8 cellular contexts compared by ENCODE assay signal in genomic region chr7:1044189-1045037, GRCh38. TPM values are rescaled to one million over a fixed set of nuclear protein-coding genes. Genes with fewer than 3 reads are reported as not detected.
DNase-seq lines count a peak whose midpoint lies in the region; FAIRE-seq and TF ChIP-seq lines count a peak whose summit lies in the region.

GPR146 (plus strand) TSS chr7:1044546; CDS start chr7:1057516, 12,970 bp downstream.

- H4K20me1 ChIP-seq in H1 (replicated peaks in 1 of 2; ENCODE audit: control insufficient read depth in 1 of 2, insufficient read depth in 2 of 2, low read length in 2 of 2) = peaks cover 0 to 11% of the 10 kb centered on the region in 2 experiments

- peak; percentile 26 to 53; a peak in 3 of 4 replicates for TF ChIP-seq RAD21 in H1 (IDR thresholded peaks at IDR 0.05 in 1 of 2, conservative IDR thresholded peaks at IDR 0.05 in 1 of 2; ENCODE audit: low read depth in 2 of 2, low read length in 2 of 2)

- POLR2A ChIA-PET in H1 (lab: Charles Lee; ENCODE audit: partially characterized antibody) = interaction anchor here (0.8 to 3.0 kb wide), 11 partner anchors 9 to 71 kb away, joined by 3 to 14 read pairs (median 4); partner anchors contain the start of gene GPER1

- H2BK15ac ChIP-seq in H1 (ENCODE audit: low read length) = peak within 1 kb of the TSS; percentile 65; the same call in 1 of the 2 replicates

- peak within 1 kb of the TSS; percentile 85 for H2BK12ac ChIP-seq in H1 (ENCODE audit: low read depth, low read length)

- no peak within 1 kb of the TSS for H3K14ac ChIP-seq in H1 (ENCODE audit: insufficient read length)

- CTCF ChIA-PET in H1 (lab: Charles Lee; ENCODE audit: partially characterized antibody) = interaction anchor here (0.6 to 5.1 kb wide), 16 partner anchors 10 to 129 kb away, joined by 3 to 32 read pairs (median 4); no protein-coding TSS in a partner anchor

- H3K9ac ChIP-seq in H1 (replicated peaks in 1 of 4; ENCODE audit: extremely low read depth in 1 of 4, low read depth in 3 of 4, low read length in 3 of 4) = peak within 1 kb of the TSS; percentile 48 to 87 (median 55)

- H3K4me2 ChIP-seq in H1 (ENCODE audit: insufficient read depth in 1 of 2, low read depth in 2 of 2, low read length in 2 of 2) = peak within 1 kb of the TSS; percentile 79 to 88

- DNase-seq in Caki2 (ENCODE audit: low read depth) = peak; percentile 90
- peak; percentile 100 for DNase-seq in GM20000 (ENCODE audit: low spot score)
- peak; percentile 90 for DNase-seq in HT1080 (ENCODE audit: low read depth)
- DNase-seq in NOMO-1 treated with DMSO at 0.1 percent for 48 hours (lab: John Stamatoyannopoulos, UW; ENCODE audit: unreplicated experiment) = peak; percentile 78
- peak; percentile 85 to 95 (median 93) for DNase-seq in activated CD8-positive, alpha-beta memory T cell treated with anti-CD3 and anti-CD28 coated beads for 48 hours (ENCODE audit: low read depth in 2 of 3, low spot score in 2 of 3)
- peak; percentile 74 to 98 for DNase-seq in H1 (ENCODE audit: low read depth in 1 of 2, low spot score in 2 of 2)
- DNase-seq in stimulated activated CD8-positive, alpha-beta memory T cell treated with anti-CD3 and anti-CD28 coated beads, Interleukin-15, amount 100 ng/mL, for 24 hours (ENCODE audit: low read depth) = peak; percentile 93

- H3K79me2 ChIP-seq in H1 (ENCODE audit: control insufficient read depth in 1 of 2, insufficient read depth in 2 of 2, low read length in 2 of 2) = peaks cover 0 to 17% of the 10 kb centered on the region in 2 experiments; a peak in 2 of 4 replicates

- H3K36me3 ChIP-seq in H1 (ENCODE audit: control insufficient read depth in 2 of 4, insufficient read depth in 4 of 4, low read length in 3 of 4) (no peaks in the 10 kb centered on the region), mesodermal cell (ENCODE audit: control insufficient read depth, insufficient read depth, low read length) (no peaks in the 10 kb centered on the region)

- H3K23me2 ChIP-seq in H1 (ENCODE audit: low read depth, low read length) = peaks cover 8% of the 10 kb centered on the region

- H3K18ac ChIP-seq in H1 (ENCODE audit: extremely low read depth, low read length) = peak within 1 kb of the TSS; percentile 93

- H3K27me3 ChIP-seq in H1 (replicated peaks in 1 of 4; ENCODE audit: control insufficient read depth in 3 of 4, extremely low read depth in 1 of 4, insufficient read depth in 3 of 4, low read length in 3 of 4) = no peaks in the 10 kb centered on the region

- H4K5ac ChIP-seq in H1 (ENCODE audit: insufficient read length, low read depth, low read length) = peak within 1 kb of the TSS; percentile 90

- peak within 1 kb of the TSS; percentile 64 to 77 (median 70) for H3K4me3 ChIP-seq in H1 (ENCODE audit: extremely low read depth in 1 of 4, insufficient read depth in 2 of 4, low read depth in 3 of 4, low read length in 4 of 4)
- H3K4me3 ChIP-seq in mesodermal cell (ENCODE audit: extremely low read depth, insufficient read depth, low read length, poor library complexity, severe bottlenecking) = peak within 1 kb of the TSS; percentile 49

- whole genome bisulfite sequencing in H1 (ENCODE audit: extremely low coverage in 1 of 2, insufficient coverage in 1 of 2, insufficient read length in 1 of 2, insufficient replicate concordance in 2 of 2, low coverage in 1 of 2, low lambda C conversion rate in 2 of 2, missing lambda C conversion rate in 1 of 2), 2 experiments = 5% methylated on average over 39 of the region's 74 CpGs; no CpG with 5 or more reads in 1 of the 2 experiments
- 0 to 1% methylated on average over 59 of the region's 74 CpGs for WGBS in mesodermal cell (ENCODE audit: insufficient coverage in 2 of 2), 2 experiments

- H4K91ac ChIP-seq in H1 (replicated peaks; ENCODE audit: insufficient read length, low read length) = peak within 1 kb of the TSS; percentile 100

- peak within 1 kb of the TSS; percentile 73; the same call in 1 of the 2 replicates for H2BK5ac ChIP-seq in H1 (ENCODE audit: low read depth, low read length)

- H3K9me3 ChIP-seq in H1 (ENCODE audit: insufficient read depth in 2 of 2, low read depth in 1 of 2, low read length in 1 of 2) (no peaks in the 10 kb centered on the region), mesodermal cell (ENCODE audit: control insufficient read depth, low read length) (no peaks in the 10 kb centered on the region)

- H3K4me1 ChIP-seq in H1 (replicated peaks in 1 of 4; ENCODE audit: control insufficient read depth in 3 of 4, insufficient read depth in 4 of 4, low read length in 3 of 4) (peaks cover 6 to 17% (median 11%) of the 10 kb centered on the region in 4 experiments), mesodermal cell (ENCODE audit: control insufficient read depth, insufficient read depth, low read length, poor library complexity, severe bottlenecking) (peaks cover 24% of the 10 kb centered on the region)

- TF ChIP-seq POLR2A in H1 (IDR thresholded peaks at IDR 0.05; ENCODE audit: control extremely low read depth in 1 of 2, low read depth in 2 of 2, low read length in 2 of 2) = peak in 1 of 2 experiments; percentile 59; a peak in 2 of 3 replicates

- H4K8ac ChIP-seq in H1 (ENCODE audit: extremely low read depth, insufficient read depth, low read length) = peak within 1 kb of the TSS; percentile 92

- in situ Hi-C loops in Caki2 (cut with HindIII; ENCODE audit: low pct_unique_long_range_greater_than_20kb, low sequenced_read_pairs) = no loop called here

- H3K4ac ChIP-seq in H1 (replicated peaks; ENCODE audit: insufficient read length, low read depth, low read length) = peak within 1 kb of the TSS; percentile 97

- no peak within 1 kb of the TSS for H2BK20ac ChIP-seq in H1 (ENCODE audit: low read length)

- H2AK5ac ChIP-seq in H1 (ENCODE audit: low read depth, low read length) = peak within 1 kb of the TSS; percentile 93

- peak; percentile 45 for TF ChIP-seq CTCF in GM20000 (IDR thresholded peaks at IDR 0.05; ENCODE audit: extremely low read depth, missing control alignments)
- peak; percentile 64 to 76 (median 74) for TF ChIP-seq CTCF in H1 (IDR thresholded peaks at IDR 0.05; ENCODE audit: control extremely low read depth in 1 of 3, insufficient read depth in 1 of 3, low read depth in 1 of 3, low read length in 3 of 3)

- H3K56ac ChIP-seq in H1 (replicated peaks; ENCODE audit: insufficient read length, low read depth, low read length) = peak within 1 kb of the TSS; percentile 53

- H2AFZ ChIP-seq in H1 (ENCODE audit: low read length) = no peak within 1 kb of the TSS

- TF ChIP-seq EP300 in H1 (IDR thresholded peaks at IDR 0.05; ENCODE audit: borderline replicate concordance in 1 of 2, low read depth in 2 of 2, low read length in 2 of 2) = 0 out of 3 replicates have a peak, but pooled peaks of 1 of the 2 experiments have one; percentile 11

- H2BK120ac ChIP-seq in H1 (replicated peaks; ENCODE audit: low read depth, low read length) = no peak within 1 kb of the TSS

- FAIRE-seq in H1 (lab: Jason Lieb, UNC) = no peak

- no peak within 1 kb of the TSS for H3K23ac ChIP-seq in H1 (ENCODE audit: insufficient read length)

- H3K27ac ChIP-seq in H1 (ENCODE audit: low read depth, low read length) = peak within 1 kb of the TSS; percentile 81
- H3K27ac ChIP-seq in mesodermal cell (ENCODE audit: low read depth, low read length, severe bottlenecking) = peak within 1 kb of the TSS; percentile 88

- H3K79me1 ChIP-seq in H1 (ENCODE audit: low read depth, low read length) = peaks cover 9% of the 10 kb centered on the region

TF ChIP-seq in H1, 55 proteins besides CTCF, POLR2A, EP300 and RAD21 (continues in another document):
- TF ChIP-seq TEAD4 (IDR thresholded peaks at IDR 0.05; ENCODE audit: low read depth, low read length) (no peak), CTBP2 (IDR thresholded peaks at IDR 0.05; ENCODE audit: borderline replicate concordance, insufficient read depth, insufficient read length, low read length) (no peak), KDM1A (IDR thresholded peaks at IDR 0.05; ENCODE audit: borderline replicate concordance, low read length) (no peak), MAFK (IDR thresholded peaks at IDR 0.05; ENCODE audit: low read depth, low read length) (peak; percentile 89), CHD2 (IDR thresholded peaks at IDR 0.05; ENCODE audit: low read length) (peak; percentile 84), ATF2 (IDR thresholded peaks at IDR 0.05; ENCODE audit: low read length) (no peak), HDAC2 (IDR thresholded peaks at IDR 0.05; ENCODE audit: borderline replicate concordance in 1 of 2, low read depth in 2 of 2, low read length in 2 of 2) (0 out of 4 replicates have a peak, but pooled peaks of 1 of the 2 experiments have one; percentile 17), SP4 (IDR thresholded peaks at IDR 0.05; ENCODE audit: low read length) (no peak), BRCA1 (IDR thresholded peaks at IDR 0.05; ENCODE audit: low read depth, low read length) (peak; percentile 54), CBX8 (IDR thresholded peaks at IDR 0.05; ENCODE audit: borderline replicate concordance, low read depth, low read length) (no peak), BCL11A (IDR thresholded peaks at IDR 0.05; ENCODE audit: low read depth in 2 of 2, low read length in 2 of 2) (no peak)

RNA-seq across cellular contexts. Expression of gene GPR146, which starts in this region (rescaled TPM):
- 12.2 and 22.2 TPM in 2 replicates for total RNA-seq in Caki2 (2014; rRNA removed; shearing (Covaris generic); ENCODE audit: low replicate concordance)
- 1.1 and 1.9 TPM in 2 replicates for total RNA-seq in HT1080 (2014; rRNA removed; shearing (Covaris generic))
- 2.3 and 4.0 TPM in 2 replicates for polyA plus RNA-seq in HT1080 (2015; cell fraction: cytosol; rRNA removed)
- polyA plus RNA-seq in HT1080 (2015; cell fraction: nucleus; rRNA removed) = 1.9 and 3.7 TPM in 2 replicates
- total RNA-seq in H1 (2021; fragmentation: NEBNext Ultra II Directional; extraction: Animal tissue kit (Norgen Biotek cat#: 25700)) = 0.54 and 1.8 TPM in 2 replicates
- 2.7 and 3.9 TPM in 2 replicates for polyA plus RNA-seq in H1 (2011; rRNA removed)
- polyA plus RNA-seq in H1 (2011; cell fraction: cytosol; rRNA removed) = 2.5 TPM
- 3.3 TPM for polyA plus RNA-seq in H1 (2011; cell fraction: nucleus; rRNA removed)
- polyA plus RNA-seq in H1 (2012, experiment 1 of 2) = 0.62 to 1.8 TPM (median 1.3 TPM) in 4 replicates
- 2.0 TPM for polyA plus RNA-seq in H1 (2012, experiment 2 of 2)
- 1.1 TPM for polyA plus RNA-seq in H1 (2013, experiment 1 of 2)
- polyA plus RNA-seq in H1 (2013, experiment 2 of 2) = 0.79 TPM
- 2.9 and 4.5 TPM in 2 replicates for polyA minus RNA-seq in H1 (2011; rRNA and poly(A)+ RNA removed)
- 0.81 TPM for polyA minus RNA-seq in H1 (2011; cell fraction: cytosol; rRNA and poly(A)+ RNA removed)
- 3.9 TPM for polyA minus RNA-seq in H1 (2011; cell fraction: nucleus; rRNA and poly(A)+ RNA removed)
- 0.96 TPM for polyA plus RNA-seq in mesodermal cell (2013, experiment 1 of 2)
- polyA plus RNA-seq in mesodermal cell (2013, experiment 2 of 2) = 0.86 TPM

Comparison
In these comparisons a context has a peak if more than half of its experiments do, and no peak if none do; other contexts are left out.
1. Peak in every context shown above with its lines: DNase-seq, H3K4me3 ChIP-seq and H3K27ac ChIP-seq.